14 cellular contexts compared by ENCODE assay signal in the genomic region with DNA sequence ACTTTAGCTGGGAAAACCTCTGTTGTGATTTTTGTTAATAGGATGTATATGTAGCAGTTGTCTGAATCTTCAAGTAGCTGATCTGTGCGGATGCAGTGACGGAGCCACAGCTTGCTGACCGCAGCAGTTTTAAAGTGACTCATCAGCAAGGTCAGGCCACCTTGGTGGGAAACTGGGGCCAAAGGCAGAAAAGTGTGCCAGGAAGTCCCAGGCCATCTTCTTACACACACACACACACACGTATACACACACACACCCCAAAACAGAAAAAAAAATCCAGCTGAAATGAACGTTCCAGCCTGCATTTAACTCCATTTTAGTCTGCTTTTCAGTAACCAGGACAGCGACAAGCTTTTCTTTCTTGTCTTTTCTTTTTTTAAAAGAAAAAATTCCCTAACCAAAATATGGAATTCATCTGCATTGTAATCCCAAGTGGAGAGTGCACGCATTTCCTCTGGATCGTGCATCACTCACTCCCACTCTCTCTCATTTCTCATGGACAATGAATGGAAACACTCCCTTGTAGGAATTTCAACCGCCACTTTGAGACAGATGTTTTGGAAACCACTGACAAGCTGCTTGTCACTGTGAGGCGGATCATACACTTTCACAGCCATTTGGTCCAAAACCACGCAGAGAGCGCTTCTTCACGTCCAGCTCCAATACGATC.
DNase-seq lines count a peak whose midpoint lies in the region; ATAC-seq and TF ChIP-seq lines count a peak whose summit lies in the region.
"Had no signal": no experiment of that assay in that cellular context is flagged by ENCODE, and none has a peak within 500 bp of the region (broad histone marks: within the 10 kb centered on the region; RNA-seq: fewer than 3 reads in every experiment).

No MANE protein-coding gene starts in this region.

- H3K36me3 Mint-ChIP-seq in MCF 10A (ENCODE audit: insufficient read depth, unreplicated experiment): peaks cover 17% of the 10 kb centered on the region

- peak overlapping the region; percentile 9 for H3K27ac Mint-ChIP-seq in MCF 10A (ENCODE audit: low read depth, unreplicated experiment)

- H3K79me2 ChIP-seq in mammary epithelial cell (ENCODE audit: insufficient read depth, low read length): peaks cover 32% of the 10 kb centered on the region

- H3K4me1 ChIP-seq in mammary epithelial cell (ENCODE audit: insufficient read depth, low read length) (peaks cover 18% of the 10 kb centered on the region), adrenal gland (replicated peaks in 1 of 2) (peaks cover 27 to 60% of the 10 kb centered on the region in 2 donors)

- no peaks in the 10 kb centered on the region for H3K4me1 Mint-ChIP-seq in MCF 10A (ENCODE audit: insufficient read depth, unreplicated experiment)

- H3K4me3 ChIP-seq in mammary epithelial cell (replicated peaks in 1 of 3; ENCODE audit: insufficient read depth in 1 of 3, low read depth in 2 of 3, low read length in 3 of 3) (no peak overlapping the region), adrenal gland (no peak overlapping the region)
- H3K4me3 ChIP-seq: body of pancreas, upper lobe of right lung had no signal

- in situ Hi-C loops in mammary epithelial cell (cut with MboI; ENCODE audit: low sequenced_read_pairs in 2 of 2): no loop called here

- H3K27ac ChIP-seq in mammary epithelial cell (ENCODE audit: insufficient read depth, low read depth, low read length) (no peak overlapping the region), adrenal gland (no peak overlapping the region)
- H3K27ac ChIP-seq: body of pancreas, upper lobe of right lung had no signal

- no peak overlapping the region for H3K4me3 Mint-ChIP-seq in MCF 10A (ENCODE audit: unreplicated experiment)

- no TSS peak for BruUV-seq in MCF 10A (replicated peaks; lab: Mats Ljungman, UMichigan)
- BruUV-seq in mammary epithelial cell (replicated peaks; lab: Mats Ljungman, UMichigan): no TSS peak

- POLR2A ChIA-PET in MCF 10A (lab: Yijun Ruan, JAX): interaction anchor here (0.5 kb wide), 1 partner anchor 154 kb away, joined by 3 read pairs; no protein-coding TSS in a partner anchor

- H3K36me3 ChIP-seq in mammary epithelial cell (ENCODE audit: insufficient read depth, low read length) (no peaks in the 10 kb centered on the region), adrenal gland (replicated peaks in 1 of 2) (no peaks in the 10 kb centered on the region)
- H3K36me3 ChIP-seq: upper lobe of right lung had no signal

- WGBS in mammary epithelial cell (ENCODE audit: low coverage, missing lambda C conversion rate): 87% methylated on average over 14 of the region's 14 CpGs
- WGBS in adrenal gland, 4 donors: 64 to 69% (median 65%) methylated on average over 14 of the region's 14 CpGs

- DNase-seq in MCF 10A (ENCODE audit: unreplicated experiment) (no peak), mammary epithelial cell (no peak), adrenal gland (peak in 6 of 7 donors; percentile 54 to 81 (median 63)), iris pigment epithelial cell (ENCODE audit: low read depth) (peak; percentile 92), ureter (ENCODE audit: low spot score) (peak; percentile 30), OCI-M1 (lab: John Stamatoyannopoulos, UW) (no peak)
- DNase-seq: activated CD8-positive, alpha-beta memory T cell treated with anti-CD3 and anti-CD28 coated beads, Interleukin-2, amount 50 U/mL, for 4 hours; body of pancreas; left cardiac atrium; NCI-H1694 treated with DMSO at 0.1 percent for 48 hours; T1000; upper lobe of right lung had no signal

- no peaks in the 10 kb centered on the region for H4K20me1 ChIP-seq in mammary epithelial cell (ENCODE audit: insufficient read depth, low read length)

- H2AFZ ChIP-seq in mammary epithelial cell (ENCODE audit: low read depth, low read length): no peak overlapping the region

- H3K27me3 Mint-ChIP-seq in MCF 10A (ENCODE audit: insufficient read depth, unreplicated experiment): no peaks in the 10 kb centered on the region

- H3K9ac ChIP-seq in mammary epithelial cell (ENCODE audit: insufficient read depth, low read length): no peak overlapping the region

- TF ChIP-seq POLR2A in adrenal gland (IDR thresholded peaks at IDR 0.05): no peak

- no peaks in the 10 kb centered on the region for H3K9me3 Mint-ChIP-seq in MCF 10A (ENCODE audit: unreplicated experiment)

- H3K4me2 ChIP-seq in mammary epithelial cell (ENCODE audit: insufficient read depth, low read depth, low read length): no peak overlapping the region

- ATAC-seq in HG02588 (IDR thresholded peaks at IDR 0.05; ENCODE audit: unreplicated experiment) (no peak), GM19395 (IDR thresholded peaks at IDR 0.05; ENCODE audit: unreplicated experiment) (no peak)
- ATAC-seq: body of pancreas, upper lobe of right lung had no signal

- H3K27me3 ChIP-seq in mammary epithelial cell (ENCODE audit: insufficient read depth, low read length): no peaks in the 10 kb centered on the region
- no peaks in the 10 kb centered on the region for H3K27me3 ChIP-seq in adrenal gland
- H3K27me3 ChIP-seq: body of pancreas, upper lobe of right lung had no signal

- dilution Hi-C loops in mammary epithelial cell (cut with HindIII; ENCODE audit: low sequenced_read_pairs): no loop called here

- H3K9me3 ChIP-seq in mammary epithelial cell (replicated peaks; ENCODE audit: insufficient read depth, low read length) (no peaks in the 10 kb centered on the region), adrenal gland (replicated peaks in 1 of 3) (no peaks in the 10 kb centered on the region)
- H3K9me3 ChIP-seq: body of pancreas, upper lobe of right lung had no signal

- TF ChIP-seq CTCF in MCF 10A (IDR thresholded peaks at IDR 0.05; ENCODE audit: unreplicated experiment): no peak
- TF ChIP-seq CTCF in mammary epithelial cell (conservative IDR thresholded peaks at IDR 0.05 in 1 of 2, IDR thresholded peaks at IDR 0.05 in 1 of 2; ENCODE audit: extremely low read depth in 1 of 2, insufficient read depth in 1 of 2, low read depth in 1 of 2, low read length in 2 of 2): no peak
- no peak for TF ChIP-seq CTCF in adrenal gland (IDR thresholded peaks at IDR 0.05)

- CTCF ChIA-PET in MCF 10A (lab: Yijun Ruan, JAX): interaction anchor here (0.6 kb wide), 2 partner anchors 271 to 1871 kb away, joined by 3 read pairs; no protein-coding TSS in a partner anchor
- CTCF ChIA-PET in mammary epithelial cell (lab: Charles Lee; ENCODE audit: low non-redundant PET): no interaction called here

- intact Hi-C loops in MCF 10A (cut with micrococcal nuclease): no loop called here
- intact Hi-C loops in mammary epithelial cell (cut with micrococcal nuclease): no loop called here
- intact Hi-C loops in adrenal gland (cut with DNase I): loop anchor here in 1 of 2 donors (10.0 kb wide), 1 partner anchor 100 kb away; the partner anchor contains the start of gene LHFPL2

Comparison
In these comparisons a context has a peak if more than half of its experiments do, and no peak if none do; other contexts are left out.
1. DNase-seq: peak in adrenal gland (6 of 7), iris pigment epithelial cell (single experiment) and ureter (single experiment); none in MCF 10A (single experiment), mammary epithelial cell (single experiment) and OCI-M1 (single experiment).